In the genomic region with DNA sequence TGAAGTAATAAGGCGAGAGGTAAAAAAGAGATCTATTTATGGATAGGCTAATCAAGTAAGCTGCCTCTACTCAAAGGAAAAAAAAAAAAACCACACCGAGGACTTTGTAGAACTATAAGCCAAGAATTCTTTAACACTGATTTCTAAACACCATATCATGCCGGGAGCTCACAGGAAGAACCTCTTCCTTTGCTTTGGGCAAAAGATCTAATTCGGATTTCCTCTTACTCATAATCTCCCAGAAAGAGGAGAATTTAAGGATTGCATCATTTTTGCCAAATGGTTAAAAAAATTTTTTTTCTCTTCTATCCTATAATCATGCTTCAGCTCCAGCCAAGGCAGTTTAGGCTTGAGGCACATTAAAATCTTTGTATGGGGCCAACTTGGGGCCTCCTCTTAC, we compare ENCODE assay signal across 10 cellular contexts.
DNase-seq lines count a peak whose midpoint lies in the region; ATAC-seq and TF ChIP-seq lines count a peak whose summit lies in the region.
"Had no signal": no experiment of that assay in that cellular context is flagged by ENCODE, and none has a peak within 500 bp of the region (broad histone marks: within the 10 kb centered on the region; RNA-seq: fewer than 3 reads in every experiment).

No MANE protein-coding gene starts in this region.

- no peaks in the 10 kb centered on the region for H3K9me3 Mint-ChIP-seq in effector memory CD8-positive, alpha-beta T cell

- H3K4me1 Mint-ChIP-seq in effector memory CD8-positive, alpha-beta T cell (ENCODE audit: low read depth in 2 of 2), result peaks cover 11 to 13% of the 10 kb centered on the region in 2 donors

- no peaks in the 10 kb centered on the region for H3K27me3 Mint-ChIP-seq in effector memory CD8-positive, alpha-beta T cell

- DNase-seq in GM04503 (ENCODE audit: low read depth), result peak; percentile 74
- peak; percentile 89 for DNase-seq in RPMI7951 (ENCODE audit: low read depth)
- no peak for DNase-seq in effector memory CD8-positive, alpha-beta T cell
- peak; percentile 73 for DNase-seq in pulmonary artery endothelial cell (ENCODE audit: low read depth, low spot score)
- no peak for DNase-seq in medulla oblongata (ENCODE audit: extremely low spot score)
- DNase-seq: activated gamma-delta T cell, NCI-H2171 had no signal

- peaks cover 14% of the 10 kb centered on the region for H3K36me3 Mint-ChIP-seq in effector memory CD8-positive, alpha-beta T cell (ENCODE audit: insufficient read depth)

- H3K4me3 Mint-ChIP-seq in effector memory CD8-positive, alpha-beta T cell, result no peak overlapping the region

- no peak for ATAC-seq in effector memory CD8-positive, alpha-beta T cell (replicated peaks)
- ATAC-seq in SK-N-SH treated with all-trans-retinoic acid at 6 μM for 48 hours (no peak), HG03025 (IDR thresholded peaks at IDR 0.05; ENCODE audit: low FRiP score, unreplicated experiment) (no peak)
- ATAC-seq: activated CD4-positive, CD25-positive, alpha-beta regulatory T cell treated with anti-CD3 and anti-CD28 coated beads, Interleukin-2, amount 50 U/mL, for 24 hours had no signal

- H3K27ac Mint-ChIP-seq in effector memory CD8-positive, alpha-beta T cell, result peak overlapping the region; percentile 88 to 91

TF ChIP-seq in SK-N-SH treated with all-trans-retinoic acid at 6 μM for 48 hours, 23 proteins besides CTCF, POLR2A, EP300 and RAD21:
- TF ChIP-seq CSDC2 (CRISPR knock-in tag; IDR thresholded peaks at IDR 0.05) (no peak), TOX (CRISPR knock-in tag; IDR thresholded peaks at IDR 0.05; ENCODE audit: borderline replicate concordance) (no peak), ZFP30 (CRISPR knock-in tag; IDR thresholded peaks at IDR 0.05) (no peak), ARNTL (CRISPR knock-in tag; IDR thresholded peaks at IDR 0.05; ENCODE audit: borderline replicate concordance, low read depth) (no peak), ZFP3 (CRISPR knock-in tag; IDR thresholded peaks at IDR 0.05) (no peak), RARB (CRISPR knock-in tag; IDR thresholded peaks at IDR 0.05) (no peak)
- TF ChIP-seq, protein P1, sequence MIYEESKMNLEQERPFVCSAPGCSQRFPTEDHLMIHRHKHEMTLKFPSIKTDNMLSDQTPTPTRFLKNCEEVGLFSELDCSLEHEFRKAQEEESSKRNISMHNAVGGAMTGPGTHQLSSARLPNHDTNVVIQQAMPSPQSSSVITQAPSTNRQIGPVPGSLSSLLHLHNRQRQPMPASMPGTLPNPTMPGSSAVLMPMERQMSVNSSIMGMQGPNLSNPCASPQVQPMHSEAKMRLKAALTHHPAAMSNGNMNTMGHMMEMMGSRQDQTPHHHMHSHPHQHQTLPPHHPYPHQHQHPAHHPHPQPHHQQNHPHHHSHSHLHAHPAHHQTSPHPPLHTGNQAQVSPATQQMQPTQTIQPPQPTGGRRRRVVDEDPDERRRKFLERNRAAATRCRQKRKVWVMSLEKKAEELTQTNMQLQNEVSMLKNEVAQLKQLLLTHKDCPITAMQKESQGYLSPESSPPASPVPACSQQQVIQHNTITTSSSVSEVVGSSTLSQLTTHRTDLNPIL (CRISPR knock-in tag; IDR thresholded peaks at IDR 0.05; ENCODE audit: low read depth), result no peak
- TF ChIP-seq, protein P2, sequence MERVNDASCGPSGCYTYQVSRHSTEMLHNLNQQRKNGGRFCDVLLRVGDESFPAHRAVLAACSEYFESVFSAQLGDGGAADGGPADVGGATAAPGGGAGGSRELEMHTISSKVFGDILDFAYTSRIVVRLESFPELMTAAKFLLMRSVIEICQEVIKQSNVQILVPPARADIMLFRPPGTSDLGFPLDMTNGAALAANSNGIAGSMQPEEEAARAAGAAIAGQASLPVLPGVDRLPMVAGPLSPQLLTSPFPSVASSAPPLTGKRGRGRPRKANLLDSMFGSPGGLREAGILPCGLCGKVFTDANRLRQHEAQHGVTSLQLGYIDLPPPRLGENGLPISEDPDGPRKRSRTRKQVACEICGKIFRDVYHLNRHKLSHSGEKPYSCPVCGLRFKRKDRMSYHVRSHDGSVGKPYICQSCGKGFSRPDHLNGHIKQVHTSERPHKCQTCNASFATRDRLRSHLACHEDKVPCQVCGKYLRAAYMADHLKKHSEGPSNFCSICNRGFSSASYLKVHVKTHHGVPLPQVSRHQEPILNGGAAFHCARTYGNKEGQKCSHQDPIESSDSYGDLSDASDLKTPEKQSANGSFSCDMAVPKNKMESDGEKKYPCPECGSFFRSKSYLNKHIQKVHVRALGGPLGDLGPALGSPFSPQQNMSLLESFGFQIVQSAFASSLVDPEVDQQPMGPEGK (CRISPR knock-in tag; IDR thresholded peaks at IDR 0.05; ENCODE audit: borderline replicate concordance), result no peak

Comparison
In these comparisons a context has a peak if more than half of its experiments do, and no peak if none do; other contexts are left out.
1. DNase-seq: peak in GM04503 (single experiment), RPMI7951 (single experiment) and pulmonary artery endothelial cell (single experiment); none in effector memory CD8-positive, alpha-beta T cell (0 of 3) and medulla oblongata (single experiment).